In genomic region chr11:59076876-59077571, GRCh38 we compare ENCODE assay signal across 15 cellular contexts. TPM values are rescaled to one million over a fixed set of nuclear protein-coding genes. Genes with fewer than 3 reads are reported as not detected.
DNase-seq lines count a peak whose midpoint lies in the region; ATAC-seq and TF ChIP-seq lines count a peak whose summit lies in the region.
"Had no signal": no experiment of that assay in that cellular context is flagged by ENCODE, and none has a peak within 500 bp of the region (broad histone marks: within the 10 kb centered on the region; RNA-seq: fewer than 3 reads in every experiment).

No MANE protein-coding gene starts in this region.

- no peak for TF ChIP-seq CTCF in BE2C (IDR thresholded peaks at IDR 0.05; ENCODE audit: low read depth, low read length)

- H3K27ac Mint-ChIP-seq in activated T-helper 17 cell treated with anti-CD3 and anti-CD28 coated beads, Interleukin-2, amount 50 U/mL, for 72 hours: no peak overlapping the region
- H3K27ac Mint-ChIP-seq: activated T-cell treated with anti-CD3 and anti-CD28 coated beads, Interleukin-2, amount 50 U/mL, for 72 hours; dendritic cell treated with granulocyte-macrophage colony-stimulating factor and Interleukin-4, amounts not matched to agents 40 ng/mL and 50 ng/mL, for 4 days; T-cell had no signal

- H3K4me3 ChIP-seq in BE2C (ENCODE audit: low read depth, low read length): no peak overlapping the region

- no peaks in the 10 kb centered on the region for H3K9me3 Mint-ChIP-seq in activated T-helper 17 cell treated with anti-CD3 and anti-CD28 coated beads, Interleukin-2, amount 50 U/mL, for 72 hours
- H3K9me3 Mint-ChIP-seq: dendritic cell treated with granulocyte-macrophage colony-stimulating factor and Interleukin-4, amounts not matched to agents 40 ng/mL and 50 ng/mL, for 4 days had no signal

- H3K4me1 Mint-ChIP-seq in activated T-helper 17 cell treated with anti-CD3 and anti-CD28 coated beads, Interleukin-2, amount 50 U/mL, for 72 hours: no peaks in the 10 kb centered on the region

- no peaks in the 10 kb centered on the region for H3K36me3 ChIP-seq in BE2C

- no peak overlapping the region for H3K4me3 Mint-ChIP-seq in activated T-helper 17 cell treated with anti-CD3 and anti-CD28 coated beads, Interleukin-2, amount 50 U/mL, for 72 hours
- H3K4me3 Mint-ChIP-seq: activated T-cell treated with anti-CD3 and anti-CD28 coated beads, Interleukin-2, amount 50 U/mL, for 72 hours; dendritic cell treated with granulocyte-macrophage colony-stimulating factor and Interleukin-4, amounts not matched to agents 40 ng/mL and 50 ng/mL, for 4 days; T-cell had no signal

- H3K27ac ChIP-seq in caudate nucleus (ENCODE audit: low read depth, low read length): no peak overlapping the region
- H3K27ac ChIP-seq: C4-2B had no signal

- H3K4me1 ChIP-seq in BE2C: no peaks in the 10 kb centered on the region

- no peaks in the 10 kb centered on the region for H3K9me3 ChIP-seq in BE2C

- H3K27me3 Mint-ChIP-seq in activated T-helper 17 cell treated with anti-CD3 and anti-CD28 coated beads, Interleukin-2, amount 50 U/mL, for 72 hours: peaks cover 35% of the 10 kb centered on the region

- DNase-seq in RPMI8226 (peak; percentile 16), caudate nucleus (lab: John Stamatoyannopoulos, UW) (no peak), BE2C (no peak)
- no peak for DNase-seq in activated effector memory CD4-positive, alpha-beta T cell treated with anti-CD3 and anti-CD28 coated beads, Interleukin-2, amount 50 U/mL, for 16 hours
- DNase-seq: activated T-cell treated with anti-CD3 and anti-CD28 coated beads, Interleukin-2, amount 50 U/mL, for 72 hours; NCI-H1436 treated with DMSO at 0.1 percent for 48 hours; nucleus accumbens; T-cell had no signal

- H3K36me3 Mint-ChIP-seq in activated T-helper 17 cell treated with anti-CD3 and anti-CD28 coated beads, Interleukin-2, amount 50 U/mL, for 72 hours (ENCODE audit: low read depth): no peaks in the 10 kb centered on the region
- H3K36me3 Mint-ChIP-seq: T-cell had no signal

- H3K27me3 ChIP-seq in BE2C: no peaks in the 10 kb centered on the region

- ATAC-seq in GM18499 (IDR thresholded peaks at IDR 0.05; ENCODE audit: insufficient read depth, unreplicated experiment) (peak; percentile 76), GM21367 (IDR thresholded peaks at IDR 0.05; ENCODE audit: unreplicated experiment) (peak; percentile 95), HG03135 (IDR thresholded peaks at IDR 0.05; ENCODE audit: unreplicated experiment) (peak; percentile 91)
- ATAC-seq in activated T-helper 17 cell treated with anti-CD3 and anti-CD28 coated beads, Interleukin-2, amount 50 U/mL, for 72 hours (replicated peaks): no peak
- ATAC-seq: activated T-cell treated with anti-CD3 and anti-CD28 coated beads, Interleukin-2, amount 50 U/mL, for 72 hours had no signal

RNA-seq across cellular contexts. Expression of gene GLYATL1B, which starts 9.1 kb away (rescaled TPM):
- polyA plus RNA-seq in BE2C (2012; ENCODE audit: insufficient read depth, insufficient read length, low read depth): not detected
- not detected for total RNA-seq in activated T-helper 17 cell treated with anti-CD3 and anti-CD28 coated beads, Interleukin-2, amount 50 U/mL, for 72 hours
- total RNA-seq: activated T-cell treated with anti-CD3 and anti-CD28 coated beads, Interleukin-2, amount 50 U/mL, for 72 hours; H1; T-cell had no signal
- polyA plus RNA-seq: H1 had no signal

RNA-seq across cellular contexts. Expression of gene FAM111B, which starts 30.0 kb away (rescaled TPM):
- polyA plus RNA-seq in BE2C (2012; ENCODE audit: insufficient read depth, insufficient read length, low read depth): 0.26 TPM
- 10 to 100 TPM; 51.5 to 64.8 TPM for total RNA-seq in activated T-helper 17 cell treated with anti-CD3 and anti-CD28 coated beads, Interleukin-2, amount 50 U/mL, for 72 hours
